Comparison of ENCODE assay signal across 15 cellular contexts in the genomic region with DNA sequence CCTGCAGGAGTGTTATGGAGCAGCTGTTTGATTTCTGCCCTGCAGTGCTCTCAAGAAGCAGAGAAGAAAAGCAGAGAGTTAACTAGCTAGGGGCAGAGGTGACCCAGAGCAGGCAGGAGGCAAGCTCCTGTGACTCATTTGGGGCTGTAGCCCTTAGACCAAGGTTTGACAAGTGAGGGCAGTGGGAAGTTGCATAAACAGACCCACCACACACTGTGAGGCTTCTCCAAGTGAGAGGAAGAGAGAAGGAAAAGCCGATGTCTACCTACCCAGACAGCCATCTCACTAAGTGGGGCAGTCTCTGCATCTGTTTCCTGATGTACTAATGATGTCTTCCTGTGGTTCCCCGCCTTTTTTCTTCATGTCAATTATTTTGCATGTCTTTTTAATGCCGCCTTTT.
DNase-seq lines count a peak whose midpoint lies in the region; ATAC-seq and TF ChIP-seq lines count a peak whose summit lies in the region.
"Had no signal": no experiment of that assay in that cellular context is flagged by ENCODE, and none has a peak within 500 bp of the region (broad histone marks: within the 10 kb centered on the region; RNA-seq: fewer than 3 reads in every experiment).

No MANE protein-coding gene starts in this region.

- no TSS peak for BruUV-seq in MCF 10A (replicated peaks; lab: Mats Ljungman, UMichigan)
- no TSS peak for BruUV-seq in mammary epithelial cell (replicated peaks; lab: Mats Ljungman, UMichigan)
- no TSS peak for BruUV-seq in PC-3 (replicated peaks; lab: Mats Ljungman, UMichigan)

- in situ Hi-C loops in mammary epithelial cell (cut with MboI; ENCODE audit: low sequenced_read_pairs in 2 of 2) = no loop called here

- no peaks in the 10 kb centered on the region for H3K9me3 Mint-ChIP-seq in MCF 10A (ENCODE audit: unreplicated experiment)
- H3K9me3 Mint-ChIP-seq in mesothelial cell of epicardium = no peaks in the 10 kb centered on the region

- H3K36me3 Mint-ChIP-seq in MCF 10A (ENCODE audit: insufficient read depth, unreplicated experiment) (no peaks in the 10 kb centered on the region), mesothelial cell of epicardium (no peaks in the 10 kb centered on the region)

- H3K4me2 ChIP-seq in mammary epithelial cell (ENCODE audit: insufficient read depth, low read depth, low read length) (no peak overlapping the region), PC-3 (ENCODE audit: low read length) (no peak overlapping the region)

- intact Hi-C loops in MCF 10A (cut with micrococcal nuclease) = no loop called here
- intact Hi-C loops in mammary epithelial cell (cut with micrococcal nuclease) = no loop called here
- intact Hi-C loops in PC-3 (cut with micrococcal nuclease) = loop anchor here (10.0 kb wide), 1 partner anchor 57 kb away; no protein-coding TSS in a partner anchor
- intact Hi-C loops in upper lobe of right lung (cut with DNase I) = no loop called here

- H3K27ac Mint-ChIP-seq in MCF 10A (ENCODE audit: low read depth, unreplicated experiment) (no peak overlapping the region), mesothelial cell of epicardium (no peak overlapping the region)

- H3K36me3 ChIP-seq in mammary epithelial cell (ENCODE audit: insufficient read depth, low read length) = no peaks in the 10 kb centered on the region
- H3K36me3 ChIP-seq in PC-3 (ENCODE audit: low read depth, low read length) = no peaks in the 10 kb centered on the region
- no peaks in the 10 kb centered on the region for H3K36me3 ChIP-seq in upper lobe of right lung
- H3K36me3 ChIP-seq: breast epithelium, thoracic aorta had no signal

- ATAC-seq in PC-3 = peak; percentile 59
- ATAC-seq in upper lobe of right lung = peak; percentile 33
- ATAC-seq in HG03039 (IDR thresholded peaks at IDR 0.05; ENCODE audit: unreplicated experiment) = no peak

- H3K4me1 ChIP-seq in mammary epithelial cell (ENCODE audit: insufficient read depth, low read length) (no peaks in the 10 kb centered on the region), PC-3 (ENCODE audit: insufficient read depth, low read length) (no peaks in the 10 kb centered on the region), upper lobe of right lung (no peaks in the 10 kb centered on the region)
- H3K4me1 ChIP-seq: breast epithelium had no signal

- H3K79me2 ChIP-seq in mammary epithelial cell (ENCODE audit: insufficient read depth, low read length) = no peaks in the 10 kb centered on the region
- no peaks in the 10 kb centered on the region for H3K79me2 ChIP-seq in PC-3 (ENCODE audit: low read length)

- CTCF ChIA-PET in MCF 10A (lab: Yijun Ruan, JAX) (interaction anchor here (0.6 to 0.9 kb wide), 4 partner anchors 32 to 575 kb away, joined by 3 to 4 read pairs (median 3); no protein-coding TSS in a partner anchor), mammary epithelial cell (lab: Charles Lee; ENCODE audit: low non-redundant PET) (no interaction called here), PC-3 (lab: Charles Lee) (no interaction called here)

- POLR2A ChIA-PET in MCF 10A (lab: Yijun Ruan, JAX) (interaction anchor here (0.6 kb wide), 1 partner anchor 294 kb away, joined by 3 read pairs; no protein-coding TSS in a partner anchor), PC-3 (lab: Charles Lee; ENCODE audit: unreplicated experiment) (no interaction called here)

- TF ChIP-seq CTCF in MCF 10A (IDR thresholded peaks at IDR 0.05; ENCODE audit: unreplicated experiment) = no peak
- TF ChIP-seq CTCF in mammary epithelial cell (conservative IDR thresholded peaks at IDR 0.05 in 1 of 2, IDR thresholded peaks at IDR 0.05 in 1 of 2; ENCODE audit: extremely low read depth in 1 of 2, insufficient read depth in 1 of 2, low read depth in 1 of 2, low read length in 2 of 2) = no peak
- TF ChIP-seq CTCF in PC-3 (conservative IDR thresholded peaks at IDR 0.05; ENCODE audit: low read depth, low read length) = no peak
- TF ChIP-seq CTCF in fibroblast of mammary gland (conservative IDR thresholded peaks at IDR 0.05; ENCODE audit: control insufficient read depth, insufficient read depth, low read depth, low read length) = no peak
- TF ChIP-seq CTCF in upper lobe of right lung (IDR thresholded peaks at IDR 0.05) = no peak
- no peak for TF ChIP-seq CTCF in mesothelial cell of epicardium (IDR thresholded peaks at IDR 0.05; ENCODE audit: unreplicated experiment)

- no peaks in the 10 kb centered on the region for H3K9me3 ChIP-seq in mammary epithelial cell (replicated peaks; ENCODE audit: insufficient read depth, low read length)
- H3K9me3 ChIP-seq in PC-3 (ENCODE audit: low read length) = no peaks in the 10 kb centered on the region
- H3K9me3 ChIP-seq in upper lobe of right lung = no peaks in the 10 kb centered on the region
- H3K9me3 ChIP-seq: breast epithelium, thoracic aorta had no signal

- no peak overlapping the region for H3K4me3 Mint-ChIP-seq in MCF 10A (ENCODE audit: unreplicated experiment)
- no peak overlapping the region for H3K4me3 Mint-ChIP-seq in mesothelial cell of epicardium

- H3F3A ChIP-seq in PC-3 (ENCODE audit: low read length, unreplicated experiment) = no peaks in the 10 kb centered on the region

- 89% methylated on average over 3 of the region's 3 CpGs for WGBS in mammary epithelial cell (ENCODE audit: low coverage, missing lambda C conversion rate)

- no peak overlapping the region for H3K27ac ChIP-seq in mammary epithelial cell (ENCODE audit: insufficient read depth, low read depth, low read length)
- no peak overlapping the region for H3K27ac ChIP-seq in PC-3 (ENCODE audit: low read length)
- no peak overlapping the region for H3K27ac ChIP-seq in upper lobe of right lung
- H3K27ac ChIP-seq: breast epithelium, RWPE1, thoracic aorta, VCaP had no signal

- no peak overlapping the region for H2AFZ ChIP-seq in mammary epithelial cell (ENCODE audit: low read depth, low read length)
- H2AFZ ChIP-seq in PC-3 (ENCODE audit: low read length) = no peak overlapping the region

- H3K27me3 ChIP-seq in mammary epithelial cell (ENCODE audit: insufficient read depth, low read length) (no peaks in the 10 kb centered on the region), PC-3 (ENCODE audit: low read length) (peaks cover 19% of the 10 kb centered on the region; the same call in 1 of the 2 replicates), upper lobe of right lung (no peaks in the 10 kb centered on the region)
- H3K27me3 ChIP-seq: breast epithelium had no signal

- H3K27me3 Mint-ChIP-seq in MCF 10A (ENCODE audit: insufficient read depth, unreplicated experiment) (no peaks in the 10 kb centered on the region), mesothelial cell of epicardium (ENCODE audit: low read depth) (no peaks in the 10 kb centered on the region)

- H3K9ac ChIP-seq in mammary epithelial cell (ENCODE audit: insufficient read depth, low read length) (no peak overlapping the region), PC-3 (ENCODE audit: low read length) (no peak overlapping the region)

- H4K20me1 ChIP-seq in mammary epithelial cell (ENCODE audit: insufficient read depth, low read length) (no peaks in the 10 kb centered on the region), PC-3 (ENCODE audit: low read length) (no peaks in the 10 kb centered on the region)

- dilution Hi-C loops in mammary epithelial cell (cut with HindIII; ENCODE audit: low sequenced_read_pairs) = no loop called here

- H3K9me2 ChIP-seq in PC-3 (replicated peaks; ENCODE audit: low read length) = no peaks in the 10 kb centered on the region

- DNase-seq in MCF 10A (ENCODE audit: unreplicated experiment) (peak; percentile 25), mammary epithelial cell (no peak), PC-3 (no peak), fibroblast of mammary gland (ENCODE audit: low read depth) (peak; percentile 12), upper lobe of right lung (no peak), HPDE6-E6E7 (ENCODE audit: extremely low spot score) (no peak), mesothelial cell of epicardium (ENCODE audit: low spot score in 2 of 2, unreplicated experiment in 2 of 2) (no peak)
- DNase-seq: activated gamma-delta T cell; effector CD8-positive, alpha-beta T cell; NCI-H1436 had no signal

- H3K4me1 Mint-ChIP-seq in MCF 10A (ENCODE audit: insufficient read depth, unreplicated experiment) (no peaks in the 10 kb centered on the region), mesothelial cell of epicardium (no peaks in the 10 kb centered on the region)

- no peak overlapping the region for H3K4me3 ChIP-seq in mammary epithelial cell (replicated peaks in 1 of 3; ENCODE audit: insufficient read depth in 1 of 3, low read depth in 2 of 3, low read length in 3 of 3)
- no peak overlapping the region for H3K4me3 ChIP-seq in PC-3 (ENCODE audit: low read length)
- no peak overlapping the region for H3K4me3 ChIP-seq in fibroblast of mammary gland (ENCODE audit: control insufficient read depth, low read depth, low read length)
- no peak overlapping the region for H3K4me3 ChIP-seq in upper lobe of right lung
- H3K4me3 ChIP-seq: breast epithelium, thoracic aorta had no signal

Comparison
In these comparisons a context has a peak if more than half of its experiments do, and no peak if none do; other contexts are left out.
1. DNase-seq: peak in MCF 10A (single experiment) and fibroblast of mammary gland (single experiment); none in mammary epithelial cell (single experiment), PC-3 (single experiment), upper lobe of right lung (single experiment), HPDE6-E6E7 (single experiment) and mesothelial cell of epicardium (0 of 2).